In the genomic region with DNA sequence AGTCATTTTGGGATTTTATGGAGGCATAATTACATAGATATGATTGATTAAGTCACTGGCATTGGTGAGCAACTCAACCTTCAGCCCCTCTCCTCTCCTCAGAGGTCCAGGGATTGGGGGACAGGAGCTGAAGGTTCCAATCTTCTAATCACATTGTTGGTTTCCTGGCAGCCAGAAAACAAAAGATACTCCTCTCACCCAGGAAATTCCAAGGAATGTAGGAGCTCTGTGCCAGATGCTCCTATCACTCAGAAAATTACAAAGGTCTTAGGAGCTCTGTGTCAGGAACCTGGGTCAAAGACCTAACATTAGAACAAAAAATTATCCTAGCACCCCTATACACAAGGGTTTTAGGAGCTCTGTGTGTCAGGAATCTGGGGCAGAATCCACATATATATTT, we compare ENCODE assay signal across 27 cellular contexts.
"Had no signal": no experiment of that assay in that cellular context is flagged by ENCODE, and none has a peak within 500 bp of the region (broad histone marks: within the 10 kb centered on the region; RNA-seq: fewer than 3 reads in every experiment).

No MANE protein-coding gene starts in this region.

- H3K36me3 Mint-ChIP-seq: naive thymus-derived CD8-positive, alpha-beta T cell had no signal

- H3K27me3 Mint-ChIP-seq: naive thymus-derived CD8-positive, alpha-beta T cell; progenitor cell of endocrine pancreas; stimulated activated naive CD8-positive, alpha-beta T cell treated with anti-CD3 and anti-CD28 coated beads, Interleukin-15, amount 100 ng/mL, for 72 hours had no signal

- ATAC-seq: foreskin keratinocyte; heart right ventricle; left cardiac atrium; left lung; naive thymus-derived CD8-positive, alpha-beta T cell; right lobe of liver; stimulated activated naive CD8-positive, alpha-beta T cell treated with anti-CD3 and anti-CD28 coated beads, Interleukin-15, amount 100 ng/mL, for 72 hours had no signal

- H3K79me2 ChIP-seq: parathyroid adenoma had no signal

- H3K4me3 ChIP-seq: coronary artery, esophagus muscularis mucosa, heart right ventricle, left lung, right lobe of liver, smooth muscle cell, suprapubic skin, vagina had no signal

- H3K9ac ChIP-seq: parathyroid adenoma had no signal

- H3K27ac Mint-ChIP-seq: naive thymus-derived CD8-positive, alpha-beta T cell; progenitor cell of endocrine pancreas; stimulated activated naive CD8-positive, alpha-beta T cell treated with anti-CD3 and anti-CD28 coated beads, Interleukin-15, amount 100 ng/mL, for 72 hours had no signal

- H3K4me1 Mint-ChIP-seq: naive thymus-derived CD8-positive, alpha-beta T cell; stimulated activated naive CD8-positive, alpha-beta T cell treated with anti-CD3 and anti-CD28 coated beads, Interleukin-15, amount 100 ng/mL, for 72 hours had no signal

- H3K27me3 ChIP-seq: esophagus muscularis mucosa, foreskin keratinocyte, heart right ventricle, left lung, neutrophil, right lobe of liver, suprapubic skin, vagina had no signal

- DNase-seq: dermis blood vessel endothelial cell; effector memory CD4-positive, alpha-beta T cell; foreskin keratinocyte; glutamatergic neuron; heart right ventricle; hippocampal formation; left cardiac atrium; left lung; naive thymus-derived CD8-positive, alpha-beta T cell; right lobe of liver; stimulated activated CD4-positive, alpha-beta T cell treated with anti-CD3 and anti-CD28 coated beads, Interleukin-12 subunit alpha, Interleukin-12 subunit beta, amount 100 ng/mL, for 4 hours; stimulated activated CD4-positive, alpha-beta T cell treated with anti-CD3 and anti-CD28 coated beads, Interleukin-1b, Interleukin-23, amount 100 ng/mL, for 48 hours; stimulated activated CD4-positive, alpha-beta T cell treated with anti-CD3 and anti-CD28 coated beads, Interleukin-4, amount 100 ng/mL, for 1 hour; stimulated activated CD8-positive, alpha-beta memory T cell treated with anti-CD3 and anti-CD28 coated beads, Interleukin-4, amount 100 ng/mL, for 48 hours; stimulated activated naive CD4-positive, alpha-beta T cell; stimulated activated naive CD8-positive, alpha-beta T cell treated with anti-CD3 and anti-CD28 coated beads, Interleukin-15, amount 100 ng/mL, for 72 hours; trophoblast cell had no signal

- H3K4me2 ChIP-seq: smooth muscle cell had no signal

- FAIRE-seq: endothelial cell of umbilical vein, keratinocyte had no signal

- H2AFZ ChIP-seq: parathyroid adenoma had no signal

- H3K27ac ChIP-seq: coronary artery, esophagus muscularis mucosa, foreskin keratinocyte, heart right ventricle, left lung, neutrophil, parathyroid adenoma, right lobe of liver, suprapubic skin, vagina had no signal

- H3K36me3 ChIP-seq: esophagus muscularis mucosa, heart right ventricle, left lung, neutrophil, right lobe of liver, suprapubic skin, vagina had no signal

- H3K4me1 ChIP-seq: foreskin keratinocyte, left lung, parathyroid adenoma, right lobe of liver had no signal

- H3K4me3 Mint-ChIP-seq: naive thymus-derived CD8-positive, alpha-beta T cell; stimulated activated naive CD8-positive, alpha-beta T cell treated with anti-CD3 and anti-CD28 coated beads, Interleukin-15, amount 100 ng/mL, for 72 hours had no signal

- H3K9me3 ChIP-seq: esophagus muscularis mucosa, heart right ventricle, left lung, neutrophil, right lobe of liver, suprapubic skin, vagina had no signal
